ENCODE assay signal across 8 cellular contexts in the genomic region with DNA sequence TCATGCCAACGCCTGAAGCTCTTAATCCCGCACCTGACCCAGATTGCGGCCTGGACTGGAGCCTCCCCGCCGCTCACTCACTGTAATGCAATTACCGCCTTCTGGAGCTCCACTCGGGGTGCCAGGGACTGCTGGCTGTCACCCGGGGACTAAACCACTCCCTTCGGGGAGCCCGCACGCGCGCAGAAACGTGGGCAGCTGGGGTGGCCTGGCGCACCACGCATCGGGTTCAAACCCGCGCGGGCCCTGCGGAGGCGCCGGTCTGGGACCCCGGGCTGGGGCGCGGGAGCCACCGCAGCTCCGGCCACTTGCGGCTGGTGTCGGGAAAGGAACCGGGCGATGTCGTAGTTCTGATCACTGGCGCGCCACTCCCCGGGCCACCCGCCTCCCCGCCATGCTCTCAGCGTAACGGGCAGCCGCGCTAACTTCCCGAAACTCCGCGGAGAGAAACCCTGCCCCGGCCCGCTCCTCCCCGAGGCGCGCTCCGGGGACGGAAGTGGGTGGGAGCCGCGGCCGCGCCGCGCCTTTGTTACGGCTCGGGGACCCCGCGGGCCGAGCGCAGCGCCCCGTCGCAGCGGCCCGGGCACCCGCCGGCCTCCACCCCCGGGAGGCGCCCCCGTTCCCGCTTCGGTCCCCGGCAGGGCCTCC.
DNase-seq lines count a peak whose midpoint lies in the region; ATAC-seq and TF ChIP-seq lines count a peak whose summit lies in the region.

No MANE protein-coding gene starts in this region.

- H3K27ac Mint-ChIP-seq in brain = peak overlapping the region in 4 of 5 experiments; percentile 50 to 92 (median 88)

- DNase-seq in T-helper 2 cell = peak; percentile 16 to 70 (median 28)
- peak; percentile 46 for DNase-seq in iPS-NIHi7 (ENCODE audit: extremely low spot score)
- DNase-seq in stimulated activated CD4-positive, alpha-beta T cell treated with anti-CD3 and anti-CD28 coated beads, Interleukin-12 subunit alpha, Interleukin-12 subunit beta, amount 100 ng/mL, for 4 hours = peak; percentile 53
- no peak for DNase-seq in OCI-M2 (lab: John Stamatoyannopoulos, UW; ENCODE audit: unreplicated experiment)

- H3K4me1 Mint-ChIP-seq in brain = peaks cover 53% of the 10 kb centered on the region

- H3K4me3 Mint-ChIP-seq in brain = peak overlapping the region; percentile 84 to 93 (median 93)

- ATAC-seq in GM19372 (IDR thresholded peaks at IDR 0.05; ENCODE audit: low read depth, unreplicated experiment) (peak; percentile 57), HG03457 (IDR thresholded peaks at IDR 0.05; ENCODE audit: unreplicated experiment) (peak; percentile 44)

- peaks cover 6% of the 10 kb centered on the region for H3K36me3 Mint-ChIP-seq in brain

- H3K27ac ChIP-seq in C4-2B = peak overlapping the region; percentile 43

- TF ChIP-seq CTCF in C4-2B (conservative IDR thresholded peaks at IDR 0.05) (no peak), brain (conservative IDR thresholded peaks at IDR 0.05) (no peak)

- H3K27me3 Mint-ChIP-seq in brain = peaks cover 9% of the 10 kb centered on the region

- H3K9me3 Mint-ChIP-seq in brain = no peaks in the 10 kb centered on the region
